In genomic region chr6:155915651-155916050, GRCh38 we compare ENCODE assay signal across 23 cellular contexts.
DNase-seq lines count a peak whose midpoint lies in the region; ATAC-seq, FAIRE-seq and TF ChIP-seq lines count a peak whose summit lies in the region.
"Had no signal": no experiment of that assay in that cellular context is flagged by ENCODE, and none has a peak within 500 bp of the region (broad histone marks: within the 10 kb centered on the region; RNA-seq: fewer than 3 reads in every experiment).

No MANE protein-coding gene starts in this region.

- H3K36me3 Mint-ChIP-seq in MCF 10A (ENCODE audit: insufficient read depth, unreplicated experiment): no peaks in the 10 kb centered on the region
- H3K36me3 Mint-ChIP-seq: CD8-positive, alpha-beta T cell had no signal

- in situ Hi-C loops in mammary epithelial cell (cut with MboI; ENCODE audit: low sequenced_read_pairs in 2 of 2): no loop called here

- H3K4me3 ChIP-seq in mammary epithelial cell (replicated peaks in 1 of 3; ENCODE audit: insufficient read depth in 1 of 3, low read depth in 2 of 3, low read length in 3 of 3): no peak overlapping the region
- peak overlapping the region; percentile 58 for H3K4me3 ChIP-seq in SK-N-MC
- no peak overlapping the region for H3K4me3 ChIP-seq in hepatocyte
- H3K4me3 ChIP-seq: A549; BLaER1 treated with 17β-estradiol and CSF1 and Interleukin-3, amounts not matched to agents 10 nM and 100 nM had no signal

- TF ChIP-seq CTCF in MCF 10A (IDR thresholded peaks at IDR 0.05; ENCODE audit: unreplicated experiment) (no peak), mammary epithelial cell (conservative IDR thresholded peaks at IDR 0.05 in 1 of 2, IDR thresholded peaks at IDR 0.05 in 1 of 2; ENCODE audit: extremely low read depth in 1 of 2, insufficient read depth in 1 of 2, low read depth in 1 of 2, low read length in 2 of 2) (no peak), hepatocyte (IDR thresholded peaks at IDR 0.05; ENCODE audit: poor library complexity) (no peak)

- H3K4me1 ChIP-seq in mammary epithelial cell (ENCODE audit: insufficient read depth, low read length): no peaks in the 10 kb centered on the region
- H3K4me1 ChIP-seq in hepatocyte (ENCODE audit: insufficient read depth): peaks cover 4% of the 10 kb centered on the region
- H3K4me1 ChIP-seq: A549; BLaER1 treated with 17β-estradiol and CSF1 and Interleukin-3, amounts not matched to agents 10 nM and 100 nM; Caco-2 had no signal

- H3K9me3 ChIP-seq in mammary epithelial cell (replicated peaks; ENCODE audit: insufficient read depth, low read length) (no peaks in the 10 kb centered on the region), SK-N-MC (ENCODE audit: low read depth, low read length) (no peaks in the 10 kb centered on the region), hepatocyte (ENCODE audit: low read depth) (no peaks in the 10 kb centered on the region)
- H3K9me3 ChIP-seq: A549, Caco-2 had no signal

- dilution Hi-C loops in mammary epithelial cell (cut with HindIII; ENCODE audit: low sequenced_read_pairs): no loop called here

- no peaks in the 10 kb centered on the region for H3K9me2 ChIP-seq in hepatocyte (replicated peaks; ENCODE audit: insufficient read depth)

- H3K4me2 ChIP-seq in mammary epithelial cell (ENCODE audit: insufficient read depth, low read depth, low read length) (no peak overlapping the region), hepatocyte (no peak overlapping the region)
- H3K4me2 ChIP-seq: A549; BLaER1 treated with 17β-estradiol and CSF1 and Interleukin-3, amounts not matched to agents 10 nM and 100 nM had no signal

- no peak for TF ChIP-seq POLR2A in GM12891 (IDR thresholded peaks at IDR 0.05; ENCODE audit: low read depth, low read length)

- 0% methylated on average over 1 of the region's 1 CpG for WGBS in mammary epithelial cell (ENCODE audit: low coverage, missing lambda C conversion rate)
- 70% methylated on average over 1 of the region's 1 CpG for WGBS in hepatocyte (ENCODE audit: low lambda C conversion rate, missing lambda C conversion rate)

- POLR2A ChIA-PET in MCF 10A (lab: Yijun Ruan, JAX): no interaction called here

- intact Hi-C loops in MCF 10A (cut with micrococcal nuclease): no loop called here
- intact Hi-C loops in mammary epithelial cell (cut with micrococcal nuclease): no loop called here

- no peak overlapping the region for H3K4me3 Mint-ChIP-seq in MCF 10A (ENCODE audit: unreplicated experiment)
- H3K4me3 Mint-ChIP-seq: B cell; CD4-positive, alpha-beta T cell; CD8-positive, alpha-beta T cell had no signal

- BruUV-seq in MCF 10A (replicated peaks; lab: Mats Ljungman, UMichigan) (no TSS peak), mammary epithelial cell (replicated peaks; lab: Mats Ljungman, UMichigan) (no TSS peak)

- no peak for FAIRE-seq in GM12891 (lab: Jason Lieb, UNC)
- FAIRE-seq: A549, D721Med, G401.6, GM12892, GM18507 had no signal

- no peaks in the 10 kb centered on the region for H3K27me3 ChIP-seq in mammary epithelial cell (ENCODE audit: insufficient read depth, low read length)
- H3K27me3 ChIP-seq in hepatocyte: no peaks in the 10 kb centered on the region
- H3K27me3 ChIP-seq: BLaER1 treated with 17β-estradiol and CSF1 and Interleukin-3, amounts not matched to agents 10 nM and 100 nM had no signal

- CTCF ChIA-PET in MCF 10A (lab: Yijun Ruan, JAX): interaction anchor here (1.2 kb wide), 1 partner anchor 19 kb away, joined by 4 read pairs; no protein-coding TSS in a partner anchor
- CTCF ChIA-PET in mammary epithelial cell (lab: Charles Lee; ENCODE audit: low non-redundant PET): no interaction called here

- no peaks in the 10 kb centered on the region for H3K27me3 Mint-ChIP-seq in MCF 10A (ENCODE audit: insufficient read depth, unreplicated experiment)
- H3K27me3 Mint-ChIP-seq: B cell; CD4-positive, alpha-beta T cell had no signal

- DNase-seq in MCF 10A (ENCODE audit: unreplicated experiment) (peak; percentile 28), mammary epithelial cell (no peak), SK-N-MC (ENCODE audit: low read depth, low spot score) (peak; percentile 97), hepatocyte (ENCODE audit: low spot score) (no peak), GM12891 (ENCODE audit: insufficient read length, low spot score) (no peak)
- DNase-seq: AML-193; Caco-2; Calu3; CD4-positive, alpha-beta T cell; CD8-positive, alpha-beta T cell; DMS79 treated with DMSO at 0.1 percent for 48 hours; GF-D8 had no signal

- no peak for ATAC-seq in GM21423 (IDR thresholded peaks at IDR 0.05; ENCODE audit: unreplicated experiment)
- no peak for ATAC-seq in GM21390 (IDR thresholded peaks at IDR 0.05; ENCODE audit: unreplicated experiment)
- ATAC-seq: A549; CD8-positive, alpha-beta T cell had no signal

- no peak overlapping the region for H3K27ac Mint-ChIP-seq in MCF 10A (ENCODE audit: low read depth, unreplicated experiment)
- H3K27ac Mint-ChIP-seq: B cell; CD4-positive, alpha-beta T cell; CD8-positive, alpha-beta T cell had no signal

- no peaks in the 10 kb centered on the region for H3K79me2 ChIP-seq in mammary epithelial cell (ENCODE audit: insufficient read depth, low read length)
- no peaks in the 10 kb centered on the region for H3K79me2 ChIP-seq in hepatocyte

- no peaks in the 10 kb centered on the region for H4K20me1 ChIP-seq in mammary epithelial cell (ENCODE audit: insufficient read depth, low read length)
- H4K20me1 ChIP-seq in hepatocyte (ENCODE audit: insufficient read depth, poor library complexity, severe bottlenecking): no peaks in the 10 kb centered on the region
- H4K20me1 ChIP-seq: BLaER1 treated with 17β-estradiol and CSF1 and Interleukin-3, amounts not matched to agents 10 nM and 100 nM had no signal

- no peak overlapping the region for H2AFZ ChIP-seq in mammary epithelial cell (ENCODE audit: low read depth, low read length)
- no peak overlapping the region for H2AFZ ChIP-seq in hepatocyte

- peaks cover 7% of the 10 kb centered on the region for H3K9me3 Mint-ChIP-seq in MCF 10A (ENCODE audit: unreplicated experiment)

- H3K4me1 Mint-ChIP-seq in MCF 10A (ENCODE audit: insufficient read depth, unreplicated experiment): no peaks in the 10 kb centered on the region
- H3K4me1 Mint-ChIP-seq: B cell had no signal

- H3K36me3 ChIP-seq in mammary epithelial cell (ENCODE audit: insufficient read depth, low read length): no peaks in the 10 kb centered on the region
- no peaks in the 10 kb centered on the region for H3K36me3 ChIP-seq in SK-N-MC (ENCODE audit: insufficient read depth, low read length)
- H3K36me3 ChIP-seq in hepatocyte (replicated peaks; ENCODE audit: insufficient read depth, low read depth): no peaks in the 10 kb centered on the region
- H3K36me3 ChIP-seq: BLaER1 treated with 17β-estradiol and CSF1 and Interleukin-3, amounts not matched to agents 10 nM and 100 nM had no signal

- H3K9ac ChIP-seq in mammary epithelial cell (ENCODE audit: insufficient read depth, low read length): no peak overlapping the region
- H3K9ac ChIP-seq in SK-N-MC (ENCODE audit: insufficient read length): peak overlapping the region; percentile 64
- H3K9ac ChIP-seq: BLaER1 treated with 17β-estradiol and CSF1 and Interleukin-3, amounts not matched to agents 10 nM and 100 nM had no signal

- H3K27ac ChIP-seq in mammary epithelial cell (ENCODE audit: insufficient read depth, low read depth, low read length) (no peak overlapping the region), SK-N-MC (peak overlapping the region; percentile 97), hepatocyte (peak overlapping the region; percentile 39)
- H3K27ac ChIP-seq: 22Rv1; A549; BLaER1 treated with 17β-estradiol and CSF1 and Interleukin-3, amounts not matched to agents 10 nM and 100 nM; C4-2B had no signal

TF ChIP-seq in GM12891, 5 proteins besides CTCF, POLR2A, EP300 and RAD21:
- TF ChIP-seq TAF1 (IDR thresholded peaks at IDR 0.05; ENCODE audit: low read depth, low read length) (no peak), PAX5 (IDR thresholded peaks at IDR 0.05; ENCODE audit: insufficient read depth, low read length, severe bottlenecking) (no peak), SPI1 (IDR thresholded peaks at IDR 0.05; ENCODE audit: low read depth, low read length) (no peak), POLR2AphosphoS5 (IDR thresholded peaks at IDR 0.05; ENCODE audit: low read depth, low read length) (no peak)

Comparison
In these comparisons a context has a peak if more than half of its experiments do, and no peak if none do; other contexts are left out.
1. DNase-seq: peak in MCF 10A (single experiment) and SK-N-MC (single experiment); none in mammary epithelial cell (single experiment), hepatocyte (single experiment) and GM12891 (single experiment).